In genomic region chr2:23916727-23917458, GRCh38 we compare ENCODE assay signal across 9 cellular contexts. TPM values are rescaled to one million over a fixed set of nuclear protein-coding genes. Genes with fewer than 3 reads are reported as not detected.
DNase-seq lines count a peak whose midpoint lies in the region; ATAC-seq and TF ChIP-seq lines count a peak whose summit lies in the region.
"Had no signal": no experiment of that assay in that cellular context is flagged by ENCODE, and none has a peak within 500 bp of the region (broad histone marks: within the 10 kb centered on the region; RNA-seq: fewer than 3 reads in every experiment).

No MANE protein-coding gene starts in this region.

- intact Hi-C loops in sciatic nerve (cut with DNase I), result loop anchor here (5.0 kb wide), 1 partner anchor 455 kb away; no protein-coding TSS in a partner anchor

- peak; percentile 6 for DNase-seq in M059J (ENCODE audit: low read depth)
- DNase-seq in chondrocyte (ENCODE audit: low spot score), result no peak
- DNase-seq in AML-193 (lab: John Stamatoyannopoulos, UW), result no peak
- no peak for DNase-seq in sciatic nerve (ENCODE audit: low spot score)
- DNase-seq in SKM-1 treated with dmso at 0.1 percent for 144 hours (lab: John Stamatoyannopoulos, UW; ENCODE audit: unreplicated experiment), result no peak
- DNase-seq in kidney tubule cell (ENCODE audit: low spot score), result no peak
- DNase-seq: DMS79 had no signal

- H3K27ac Mint-ChIP-seq in chondrocyte (ENCODE audit: unreplicated experiment), result peak overlapping the region; percentile 8

- no peaks in the 10 kb centered on the region for H3K27me3 Mint-ChIP-seq in chondrocyte (ENCODE audit: low read depth)

- H3K9ac ChIP-seq in BLaER1, result no peak overlapping the region

- H3K4me3 ChIP-seq in BLaER1, result no peak overlapping the region

- no peaks in the 10 kb centered on the region for H3K27me3 ChIP-seq in BLaER1

- H3K4me1 Mint-ChIP-seq in chondrocyte (ENCODE audit: low read depth), result peaks cover 28% of the 10 kb centered on the region

- no peaks in the 10 kb centered on the region for H3K9me3 ChIP-seq in BLaER1

- no peaks in the 10 kb centered on the region for H3K36me3 ChIP-seq in BLaER1

- H3K36me3 Mint-ChIP-seq in chondrocyte (ENCODE audit: low read depth), result no peaks in the 10 kb centered on the region

- peak; percentile 76 for ATAC-seq in GM19043 (IDR thresholded peaks at IDR 0.05; ENCODE audit: low read depth, unreplicated experiment)
- no peak for ATAC-seq in sciatic nerve

- H3K4me3 Mint-ChIP-seq in chondrocyte (ENCODE audit: unreplicated experiment), result no peak overlapping the region

- H4K20me1 ChIP-seq in BLaER1, result peaks cover 100% of the 10 kb centered on the region

- H3K4me1 ChIP-seq in BLaER1, result peaks cover 20% of the 10 kb centered on the region

- H3K4me2 ChIP-seq in BLaER1, result peak overlapping the region; percentile 44

- no peaks in the 10 kb centered on the region for H3K9me3 Mint-ChIP-seq in chondrocyte (ENCODE audit: low read depth)

- no peak for TF ChIP-seq CTCF in chondrocyte (IDR thresholded peaks at IDR 0.05)

- no peak overlapping the region for H3K27ac ChIP-seq in BLaER1

RNA-seq across cellular contexts. Expression of gene ATAD2B, which starts 10.0 kb away (rescaled TPM):
- 2.9 and 3.8 TPM in 2 replicates for total RNA-seq in M059J (2014; rRNA removed; shearing (Covaris generic))
- total RNA-seq in chondrocyte (15.8 to 20.9 TPM (median 15.9 TPM) in 3 replicates), sciatic nerve (42.2 TPM)

RNA-seq across cellular contexts. Expression of gene UBXN2A, which starts 23.4 kb away (rescaled TPM):
- total RNA-seq in M059J (2014; rRNA removed; shearing (Covaris generic)), result 8.8 and 18.8 TPM in 2 replicates
- total RNA-seq in chondrocyte (15.8 to 19.0 TPM (median 18.1 TPM) in 3 replicates), sciatic nerve (30.3 TPM)
